ENCODE assay signal across 21 cellular contexts in genomic region chr18:40957533-40958070, GRCh38.
"Had no signal": no experiment of that assay in that cellular context is flagged by ENCODE, and none has a peak within 500 bp of the region (broad histone marks: within the 10 kb centered on the region; RNA-seq: fewer than 3 reads in every experiment).

No MANE protein-coding gene starts in this region.

- FAIRE-seq: colon had no signal

- H3K9me3 ChIP-seq: esophagus muscularis mucosa, lower lobe of right lung, psoas muscle, right lobe of liver, transverse colon, vagina had no signal

- H3K36me3 ChIP-seq: esophagus muscularis mucosa, lower lobe of right lung, right lobe of liver, transverse colon, vagina had no signal

- DNase-seq: activated CD4-positive, alpha-beta memory T cell treated with anti-CD3 and anti-CD28 coated beads for 36 hours; activated CD4-positive, alpha-beta T cell treated with anti-CD3 and anti-CD28 coated beads for 36 hours; activated CD8-positive, alpha-beta memory T cell treated with anti-CD3 and anti-CD28 coated beads, Interleukin-2, amount 10 ng/mL, durations not matched to agents 7 days and 5 days; activated naive CD4-positive, alpha-beta T cell treated with anti-CD3 and anti-CD28 coated beads, Interleukin-2, amount 10 ng/mL, durations not matched to agents 7 days and 5 days; activated T-cell treated with anti-CD3 and anti-CD28 coated beads, Interleukin-2, amount 50 U/mL, for 1 hour; hypothalamus; immature natural killer cell; left cardiac atrium; lower lobe of right lung; midbrain; psoas muscle; right lobe of liver; stimulated activated CD4-positive, alpha-beta T cell treated with anti-CD3 and anti-CD28 coated beads, Interleukin-4, amount 100 ng/mL, for 4 hours; stimulated activated CD8-positive, alpha-beta memory T cell treated with anti-CD3 and anti-CD28 coated beads, Interleukin-4, amount 100 ng/mL, for 48 hours; stimulated activated naive CD8-positive, alpha-beta T cell treated with anti-CD3 and anti-CD28 coated beads, Interleukin-15, Interleukin-2, amounts not matched to agents 100 U/mL and 50 U/mL, for 24 hours; T1000; transverse colon had no signal

- H3K27me3 ChIP-seq: esophagus muscularis mucosa, right lobe of liver, transverse colon, vagina had no signal

- H3K4me2 ChIP-seq: smooth muscle cell had no signal

- H3K4me1 ChIP-seq: esophagus muscularis mucosa, lower lobe of right lung, psoas muscle, right lobe of liver, transverse colon, vagina had no signal

- ATAC-seq: activated CD4-positive, alpha-beta T cell treated with anti-CD3 and anti-CD28 coated beads for 36 hours; activated CD8-positive, alpha-beta memory T cell treated with anti-CD3 and anti-CD28 coated beads, Interleukin-2, amount 10 ng/mL, durations not matched to agents 7 days and 5 days; left cardiac atrium; lower lobe of right lung; psoas muscle; stimulated activated naive CD8-positive, alpha-beta T cell treated with anti-CD3 and anti-CD28 coated beads, Interleukin-15, Interleukin-2, amounts not matched to agents 100 U/mL and 50 U/mL, for 24 hours had no signal

- H3K27ac ChIP-seq: esophagus muscularis mucosa, lower lobe of right lung, psoas muscle, right lobe of liver, transverse colon, vagina had no signal

- H3K4me3 ChIP-seq: esophagus muscularis mucosa, lower lobe of right lung, psoas muscle, right lobe of liver, smooth muscle cell, transverse colon, vagina had no signal
